In genomic region chr14:35123388-35123703, GRCh38 we compare ENCODE assay signal across 8 cellular contexts. TPM values are rescaled to one million over a fixed set of nuclear protein-coding genes. Genes with fewer than 3 reads are reported as not detected.
DNase-seq lines count a peak whose midpoint lies in the region; ATAC-seq and TF ChIP-seq lines count a peak whose summit lies in the region.

No MANE protein-coding gene starts in this region.

- H3K4me1 ChIP-seq in SJCRH30 = peaks cover 6% of the 10 kb centered on the region; the same call in 1 of the 2 replicates
- no peaks in the 10 kb centered on the region for H3K4me1 ChIP-seq in fibroblast of lung (ENCODE audit: control insufficient read depth, extremely low read depth, insufficient read depth, low read length)

- CTCF ChIA-PET in RWPE1 (lab: Yijun Ruan, JAX) = interaction anchor here (0.9 kb wide), 1 partner anchor 106 kb away, joined by 4 read pairs; no protein-coding TSS in a partner anchor

- H4K20me1 ChIP-seq in fibroblast of lung (ENCODE audit: control insufficient read depth, extremely low read depth, insufficient read depth, low read length) = no peaks in the 10 kb centered on the region

- peak overlapping the region; percentile 51 for H3K4me3 ChIP-seq in GM12875 (ENCODE audit: low read depth, low read length)
- peak overlapping the region; percentile 89 for H3K4me3 ChIP-seq in SJCRH30
- peak overlapping the region; percentile 61 to 98 (median 84) for H3K4me3 ChIP-seq in fibroblast of lung (replicated peaks in 1 of 4; ENCODE audit: control extremely low read depth in 1 of 4, insufficient read depth in 1 of 4, low read depth in 3 of 4, low read length in 4 of 4)
- H3K4me3 ChIP-seq in retinal pigment epithelial cell (ENCODE audit: low read length) = peak overlapping the region; percentile 96

- H3K4me2 ChIP-seq in fibroblast of lung (ENCODE audit: extremely low read depth, insufficient read depth, low read length) = peak overlapping the region; percentile 85

- H3K9me3 ChIP-seq in SJCRH30 (replicated peaks) (no peaks in the 10 kb centered on the region), fibroblast of lung (ENCODE audit: control insufficient read depth, insufficient read depth, low read depth, low read length) (no peaks in the 10 kb centered on the region)

- no peak for ATAC-seq in GM21360 (IDR thresholded peaks at IDR 0.05; ENCODE audit: unreplicated experiment)

- peaks cover 8% of the 10 kb centered on the region for H3K79me2 ChIP-seq in fibroblast of lung (ENCODE audit: control insufficient read depth, insufficient read depth, low read length)

- no peak for DNase-seq in SJCRH30
- DNase-seq in fibroblast of lung (ENCODE audit: low read depth in 2 of 2) = no peak
- DNase-seq in retinal pigment epithelial cell (ENCODE audit: low read depth) = no peak
- DNase-seq in RWPE1 (ENCODE audit: low spot score) = no peak
- DNase-seq in NCI-H146 treated with DMSO at 0.1 percent for 48 hours (lab: John Stamatoyannopoulos, UW; ENCODE audit: unreplicated experiment) = no peak
- DNase-seq in amygdala (lab: John Stamatoyannopoulos, UW) = no peak

- H2AFZ ChIP-seq in fibroblast of lung (ENCODE audit: low read length) = no peak overlapping the region

- TF ChIP-seq CTCF in GM12875 (IDR thresholded peaks at IDR 0.05; ENCODE audit: borderline replicate concordance, insufficient read depth, low read depth, low read length) (no peak), fibroblast of lung (conservative IDR thresholded peaks at IDR 0.05 in 1 of 2, IDR thresholded peaks at IDR 0.05 in 1 of 2; ENCODE audit: low read depth in 1 of 2, low read length in 2 of 2) (no peak), retinal pigment epithelial cell (conservative IDR thresholded peaks at IDR 0.05; ENCODE audit: low read depth, low read length) (no peak), RWPE1 (conservative IDR thresholded peaks at IDR 0.05; ENCODE audit: low read depth) (no peak)

- H3K36me3 ChIP-seq in SJCRH30 = peaks cover 7% of the 10 kb centered on the region; the same call in 1 of the 2 replicates
- H3K36me3 ChIP-seq in fibroblast of lung (ENCODE audit: control insufficient read depth, insufficient read depth, low read length) = no peaks in the 10 kb centered on the region

- POLR2A ChIA-PET in RWPE1 (lab: Yijun Ruan, JAX; ENCODE audit: low non-redundant PET) = interaction anchor here (0.5 to 1.0 kb wide), 2 partner anchors 19 to 77 kb away, joined by 4 read pairs; partner anchors contain the start of gene FAM177A1

- no peaks in the 10 kb centered on the region for H3K27me3 ChIP-seq in SJCRH30
- no peaks in the 10 kb centered on the region for H3K27me3 ChIP-seq in fibroblast of lung (ENCODE audit: control insufficient read depth, insufficient read depth, low read length)

- H3K27ac ChIP-seq in SJCRH30 = peak overlapping the region; percentile 100
- peak overlapping the region; percentile 97 for H3K27ac ChIP-seq in fibroblast of lung (ENCODE audit: insufficient read depth, low read length)
- H3K27ac ChIP-seq in RWPE1 = no peak overlapping the region

- no peak overlapping the region for H3K9ac ChIP-seq in fibroblast of lung (ENCODE audit: insufficient read depth, low read length)

RNA-seq across cellular contexts. Expression of gene PRORP, which starts 1.0 kb away (rescaled TPM):
- total RNA-seq in SJCRH30 (2014; rRNA removed; shearing (Covaris generic)) = 42.8 and 51.2 TPM in 2 replicates
- 12.1 and 14.2 TPM in 2 replicates for total RNA-seq in fibroblast of lung
- 25.7 and 36.3 TPM in 2 replicates for polyA plus RNA-seq in fibroblast of lung
- 18.9 and 25.0 TPM in 2 replicates for polyA plus RNA-seq in fibroblast of lung (2012)
- polyA minus RNA-seq in fibroblast of lung (ENCODE audit: low replicate concordance) = 53.5 and 67.1 TPM in 2 replicates

RNA-seq across cellular contexts. Expression of gene PPP2R3C, which starts 1.6 kb away (rescaled TPM):
- total RNA-seq in SJCRH30 (2014; rRNA removed; shearing (Covaris generic)) = 34.7 and 43.6 TPM in 2 replicates
- 61.9 and 64.2 TPM in 2 replicates for total RNA-seq in fibroblast of lung
- polyA plus RNA-seq in fibroblast of lung = 28.7 and 32.6 TPM in 2 replicates
- 33.8 and 40.4 TPM in 2 replicates for polyA plus RNA-seq in fibroblast of lung (2012)
- polyA minus RNA-seq in fibroblast of lung (ENCODE audit: low replicate concordance) = 0.96 and 3.1 TPM in 2 replicates
